Comparison of ENCODE assay signal across 9 cellular contexts in genomic region chr19:5547881-5548280, GRCh38. TPM values are rescaled to one million over a fixed set of nuclear protein-coding genes. Genes with fewer than 3 reads are reported as not detected.
DNase-seq lines count a peak whose midpoint lies in the region; ATAC-seq, FAIRE-seq and TF ChIP-seq lines count a peak whose summit lies in the region.
"Had no signal": no experiment of that assay in that cellular context is flagged by ENCODE, and none has a peak within 500 bp of the region (broad histone marks: within the 10 kb centered on the region; RNA-seq: fewer than 3 reads in every experiment).

No MANE protein-coding gene starts in this region.

- DNase-seq in Ammon's horn (ENCODE audit: low spot score) = peak; percentile 45
- DNase-seq in GM13976 (ENCODE audit: low spot score) = peak; percentile 68
- peak; percentile 42 for DNase-seq in OCI-LY7 (ENCODE audit: low spot score)
- DNase-seq in endothelial cell (ENCODE audit: low spot score) = peak; percentile 32
- no peak for DNase-seq in psoas muscle
- DNase-seq in frontal cortex (ENCODE audit: low spot score in 2 of 2) = no peak
- no peak for DNase-seq in activated effector memory CD4-positive, alpha-beta T cell treated with anti-CD3 and anti-CD28 coated beads, Interleukin-2, amount 50 U/mL, for 16 hours

- POLR2A ChIA-PET in OCI-LY7 (lab: Charles Lee) = interaction anchor here (0.6 to 0.7 kb wide), 2 partner anchors 44 to 719 kb away, joined by 5 read pairs; no protein-coding TSS in a partner anchor

- no peaks in the 10 kb centered on the region for H3K4me1 Mint-ChIP-seq in endothelial cell (ENCODE audit: unreplicated experiment)

- H3K36me3 Mint-ChIP-seq in endothelial cell (ENCODE audit: low read depth, unreplicated experiment) = no peaks in the 10 kb centered on the region

- H3K4me3 ChIP-seq in OCI-LY7 (ENCODE audit: low read depth, low read length, poor library complexity, severe bottlenecking) = no peak overlapping the region
- no peak overlapping the region for H3K4me3 ChIP-seq in psoas muscle

- no peak overlapping the region for H3K27ac Mint-ChIP-seq in endothelial cell (ENCODE audit: unreplicated experiment)
- H3K27ac Mint-ChIP-seq: stimulated activated naive CD8-positive, alpha-beta T cell treated with anti-CD3 and anti-CD28 coated beads, Interleukin-15, Interleukin-2, amounts not matched to agents 100 ng/mL and 50 ng/mL, for 24 hours had no signal

- no peaks in the 10 kb centered on the region for H3K79me2 ChIP-seq in OCI-LY7 (ENCODE audit: insufficient read depth, low read depth, low read length)

- H3K9me3 ChIP-seq in OCI-LY7 (ENCODE audit: low read length) = no peaks in the 10 kb centered on the region
- no peaks in the 10 kb centered on the region for H3K9me3 ChIP-seq in psoas muscle

- H3K27ac ChIP-seq in OCI-LY7 (ENCODE audit: low read depth, low read length, poor library complexity, severe bottlenecking) = no peak overlapping the region
- H3K27ac ChIP-seq in psoas muscle = no peak overlapping the region

- no peak overlapping the region for H3K4me3 Mint-ChIP-seq in endothelial cell (ENCODE audit: unreplicated experiment)
- H3K4me3 Mint-ChIP-seq: stimulated activated naive CD8-positive, alpha-beta T cell treated with anti-CD3 and anti-CD28 coated beads, Interleukin-15, Interleukin-2, amounts not matched to agents 100 ng/mL and 50 ng/mL, for 24 hours had no signal

- H3K27me3 Mint-ChIP-seq in endothelial cell (ENCODE audit: unreplicated experiment) = peaks cover 1% of the 10 kb centered on the region
- H3K27me3 Mint-ChIP-seq: stimulated activated naive CD8-positive, alpha-beta T cell treated with anti-CD3 and anti-CD28 coated beads, Interleukin-15, Interleukin-2, amounts not matched to agents 100 ng/mL and 50 ng/mL, for 24 hours had no signal

- no peak overlapping the region for H3K4me2 ChIP-seq in OCI-LY7 (ENCODE audit: low read length)

- ATAC-seq in psoas muscle (no peak), GM21381 (IDR thresholded peaks at IDR 0.05; ENCODE audit: unreplicated experiment) (no peak)

- in situ Hi-C loops in GM13976 (cut with MboI; ENCODE audit: low sequenced_read_pairs, unreplicated experiment) = no loop called here

- peaks cover 0 to 5% (median 2%) of the 10 kb centered on the region in 3 donors for H3K27me3 ChIP-seq in psoas muscle (ENCODE audit: insufficient read depth in 3 of 3, low read length in 2 of 3)

- H3K4me1 ChIP-seq in OCI-LY7 (ENCODE audit: insufficient read depth, low read length, poor library complexity, severe bottlenecking) (no peaks in the 10 kb centered on the region), psoas muscle (no peaks in the 10 kb centered on the region)

- CTCF ChIA-PET in OCI-LY7 (lab: Charles Lee; ENCODE audit: unreplicated experiment) = no interaction called here

- H2AFZ ChIP-seq in OCI-LY7 (ENCODE audit: low read length) = no peak overlapping the region

- BruUV-seq in OCI-LY7 (replicated peaks; lab: Mats Ljungman, UMichigan) = no TSS peak

- WGBS in psoas muscle, 3 donors = 30 to 42% (median 30%) methylated on average over 8 of the region's 8 CpGs

- H4K20me1 ChIP-seq in OCI-LY7 (ENCODE audit: insufficient read depth, low read length) = no peaks in the 10 kb centered on the region

- intact Hi-C loops in OCI-LY7 (cut with micrococcal nuclease; ENCODE audit: unreplicated experiment) = no loop called here
- intact Hi-C loops in psoas muscle (cut with DNase I) = no loop called here

- TF ChIP-seq CTCF in GM13976 (IDR thresholded peaks at IDR 0.05; ENCODE audit: borderline replicate concordance, control extremely low read depth, extremely low read depth, insufficient read depth, missing control alignments) (peak; percentile 42), OCI-LY7 (conservative IDR thresholded peaks at IDR 0.05; ENCODE audit: low read length) (peak; percentile 76), endothelial cell (IDR thresholded peaks at IDR 0.05; ENCODE audit: unreplicated experiment) (peak; percentile 39), psoas muscle (IDR thresholded peaks at IDR 0.05) (peak; percentile 27)

- H3K9me3 Mint-ChIP-seq in endothelial cell (ENCODE audit: unreplicated experiment) = no peaks in the 10 kb centered on the region
- H3K9me3 Mint-ChIP-seq: stimulated activated naive CD8-positive, alpha-beta T cell treated with anti-CD3 and anti-CD28 coated beads, Interleukin-15, Interleukin-2, amounts not matched to agents 100 ng/mL and 50 ng/mL, for 24 hours had no signal

- H3K9me2 ChIP-seq in OCI-LY7 (ENCODE audit: insufficient read depth, low read length) = no peaks in the 10 kb centered on the region

- FAIRE-seq in frontal cortex (lab: Jason Lieb, UNC) = no peak

- H3K36me3 ChIP-seq in OCI-LY7 (ENCODE audit: insufficient read depth, low read length) (no peaks in the 10 kb centered on the region), psoas muscle (ENCODE audit: insufficient read depth in 1 of 2, low read depth in 1 of 2) (no peaks in the 10 kb centered on the region)

RNA-seq across cellular contexts. Expression of gene TINCR, which starts 19.9 kb away (rescaled TPM):
- 0.41 and 0.60 TPM in 2 replicates for total RNA-seq in OCI-LY7 (2014; rRNA removed; shearing (Covaris generic))
- total RNA-seq in OCI-LY7 (2022) (1.2 and 2.1 TPM in 2 replicates), endothelial cell (ENCODE audit: unreplicated experiment) (0.33 TPM), psoas muscle (under 1 TPM in 3 of 4 donors, not detected in 1; 0.09 to 0.38 (median 0.27) TPM), frontal cortex (0.41 TPM)
- polyA plus RNA-seq in psoas muscle = under 1 TPM in 2 of 3 donors, not detected in 1; 0.06 to 0.18 TPM

Comparison
In these comparisons a context has a peak if more than half of its experiments do, and no peak if none do; other contexts are left out.
1. DNase-seq: peak in Ammon's horn (single experiment), GM13976 (single experiment), OCI-LY7 (single experiment) and endothelial cell (single experiment); none in psoas muscle (0 of 2), frontal cortex (0 of 2) and activated effector memory CD4-positive, alpha-beta T cell treated with anti-CD3 and anti-CD28 coated beads, Interleukin-2, amount 50 U/mL, for 16 hours (single experiment).
2. Peak in every context shown above with its lines, with median percentiles within 50 percentile points of each other: CTCF ChIP-seq.